12 cellular contexts compared by ENCODE assay signal in the genomic region with DNA sequence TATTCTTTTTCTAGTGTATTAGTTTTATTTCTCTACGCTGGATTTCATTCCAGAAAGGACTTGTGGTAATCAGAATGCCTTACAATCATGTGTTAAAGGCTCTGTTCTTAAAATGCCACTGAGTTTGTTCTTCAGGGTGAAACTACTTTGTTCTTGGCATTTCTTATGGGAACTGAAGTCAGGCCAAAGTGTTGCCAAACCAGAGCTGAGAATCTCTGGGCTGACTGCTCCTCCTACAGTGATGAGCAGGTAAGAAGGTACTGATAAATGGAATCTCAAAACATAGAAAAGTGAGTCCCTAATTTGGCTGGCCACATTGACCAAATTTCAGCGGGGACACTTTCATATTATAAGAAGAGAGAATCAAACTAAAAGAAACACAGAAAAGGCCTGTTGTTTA.
"Had no signal": no experiment of that assay in that cellular context is flagged by ENCODE, and none has a peak within 500 bp of the region (broad histone marks: within the 10 kb centered on the region; RNA-seq: fewer than 3 reads in every experiment).

No MANE protein-coding gene starts in this region.

- FAIRE-seq: colon had no signal

- DNase-seq: activated CD4-positive, alpha-beta T cell treated with anti-CD3 and anti-CD28 coated beads for 4 hours; activated CD8-positive, alpha-beta memory T cell treated with anti-CD3 and anti-CD28 coated beads, Interleukin-2, amount 50 U/mL, for 48 hours; activated CD8-positive, alpha-beta T cell treated with anti-CD3 and anti-CD28 coated beads, Interleukin-2, amount 10 ng/mL, durations not matched to agents 7 days and 5 days; activated naive CD8-positive, alpha-beta T cell treated with anti-CD3 and anti-CD28 coated beads, Interleukin-2, amount 50 U/mL, for 24 hours; lower lobe of right lung; natural killer cell; stimulated activated CD4-positive, alpha-beta T cell treated with anti-CD3 and anti-CD28 coated beads, Interleukin-2, amount 100 ng/mL, for 24 hours; stimulated activated naive CD4-positive, alpha-beta T cell; trophoblast cell had no signal

- H3K36me3 ChIP-seq: ascending aorta, lower lobe of right lung had no signal

- H3K9me3 ChIP-seq: ascending aorta, lower lobe of right lung had no signal

- H3K27ac ChIP-seq: ascending aorta, lower lobe of right lung had no signal

- H3K27me3 ChIP-seq: ascending aorta had no signal

- H3K4me1 ChIP-seq: ascending aorta, lower lobe of right lung had no signal

- H3K4me3 ChIP-seq: ascending aorta, lower lobe of right lung had no signal

- ATAC-seq: activated CD8-positive, alpha-beta T cell treated with anti-CD3 and anti-CD28 coated beads, Interleukin-2, amount 10 ng/mL, durations not matched to agents 7 days and 5 days; activated naive CD8-positive, alpha-beta T cell treated with anti-CD3 and anti-CD28 coated beads, Interleukin-2, amount 50 U/mL, for 24 hours; lower lobe of right lung; natural killer cell; sciatic nerve had no signal
